Comparison of ENCODE assay signal across 29 cellular contexts in the genomic region with DNA sequence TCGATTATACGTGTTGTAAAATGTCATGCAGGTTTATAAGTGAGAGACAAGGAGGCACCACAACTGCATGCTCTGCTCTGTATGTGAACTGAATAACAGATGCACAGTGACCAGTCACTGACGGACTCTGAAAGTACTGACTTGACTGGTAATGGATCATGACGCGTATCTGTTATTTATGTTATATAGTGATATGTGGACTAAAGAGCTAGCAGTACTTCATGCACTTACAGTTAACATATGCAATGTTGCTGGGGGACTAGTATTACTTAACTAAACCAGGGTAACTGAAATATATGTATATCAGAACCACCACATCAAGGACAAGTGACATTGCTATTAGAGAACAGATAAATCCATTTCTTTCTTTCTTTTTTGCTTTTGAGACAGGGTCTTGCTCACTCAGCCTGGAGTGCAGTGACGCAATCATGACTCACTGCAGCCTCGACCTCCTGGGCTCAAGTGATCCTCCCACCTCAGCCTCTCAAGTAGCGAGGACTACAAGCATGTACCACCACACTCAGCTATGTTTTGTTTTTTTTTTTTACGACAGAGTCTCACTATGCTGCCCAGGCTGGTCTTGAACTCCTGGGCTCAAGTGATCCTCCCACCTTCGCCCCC. TPM values are rescaled to one million over a fixed set of nuclear protein-coding genes. Genes with fewer than 3 reads are reported as not detected.
DNase-seq lines count a peak whose midpoint lies in the region; ATAC-seq and TF ChIP-seq lines count a peak whose summit lies in the region.
"Had no signal": no experiment of that assay in that cellular context is flagged by ENCODE, and none has a peak within 500 bp of the region (broad histone marks: within the 10 kb centered on the region; RNA-seq: fewer than 3 reads in every experiment).

No MANE protein-coding gene starts in this region.

- H3K4me3 ChIP-seq in HEK293 (ENCODE audit: low read depth, low read length) (no peak overlapping the region), osteoblast (ENCODE audit: insufficient read depth, low read length) (no peak overlapping the region), adrenal gland (no peak overlapping the region)
- H3K4me3 ChIP-seq: body of pancreas, dorsolateral prefrontal cortex, PC-9, psoas muscle, vagina had no signal

- H3K27me3 Mint-ChIP-seq in activated T-helper 17 cell treated with anti-CD3 and anti-CD28 coated beads, Interleukin-2, amount 50 U/mL, for 72 hours = no peaks in the 10 kb centered on the region
- peaks cover 4% of the 10 kb centered on the region for H3K27me3 Mint-ChIP-seq in nephron progenitor cell (ENCODE audit: low read depth, poor library complexity)
- H3K27me3 Mint-ChIP-seq: activated CD4-positive, alpha-beta T cell treated with anti-CD3 and anti-CD28 coated beads, Interleukin-2, amount 10 ng/mL, durations not matched to agents 7 days and 5 days; naive B cell; stimulated activated naive CD8-positive, alpha-beta T cell treated with anti-CD3 and anti-CD28 coated beads, Interleukin-15, amount 100 ng/mL, for 72 hours had no signal

- DNase-seq in activated T-cell treated with anti-CD3 and anti-CD28 coated beads for 48 hours (ENCODE audit: low read depth) (peak; percentile 9), osteoblast (ENCODE audit: insufficient read length, low spot score, missing footprints) (peak; percentile 66), nephron progenitor cell (no peak), adrenal gland (no peak), NCI-H82 (lab: John Stamatoyannopoulos, UW) (no peak)
- DNase-seq in activated T-cell treated with anti-CD3 and anti-CD28 coated beads, Interleukin-2, amount 50 U/mL, for 1 hour = no peak
- DNase-seq: activated CD4-positive, alpha-beta T cell treated with anti-CD3 and anti-CD28 coated beads, Interleukin-2, amount 10 ng/mL, durations not matched to agents 7 days and 5 days; activated effector memory CD4-positive, alpha-beta T cell treated with Interleukin-2 at 50 U/mL for 16 hours; body of pancreas; CD8-positive, alpha-beta T cell; DMS153; dorsolateral prefrontal cortex; GDM1; H7; left ventricle myocardium superior; naive B cell; NCI-H2171 treated with DMSO at 0.1 percent for 48 hours; NCI-H524; NK-92 treated with Interleukin-12 subunit alpha and Interleukin-12 subunit beta, amount 100 ng/mL, for 24 hours; PC-9; psoas muscle; stimulated activated naive CD8-positive, alpha-beta T cell treated with anti-CD3 and anti-CD28 coated beads, Interleukin-15, amount 100 ng/mL, for 72 hours; T-helper 2 cell had no signal

- peaks cover 10% of the 10 kb centered on the region for H3K4me1 Mint-ChIP-seq in activated T-helper 17 cell treated with anti-CD3 and anti-CD28 coated beads, Interleukin-2, amount 50 U/mL, for 72 hours
- no peaks in the 10 kb centered on the region for H3K4me1 Mint-ChIP-seq in nephron progenitor cell
- H3K4me1 Mint-ChIP-seq: mesothelial cell of epicardium had no signal

- no peaks in the 10 kb centered on the region for H3K9me3 Mint-ChIP-seq in activated T-helper 17 cell treated with anti-CD3 and anti-CD28 coated beads, Interleukin-2, amount 50 U/mL, for 72 hours
- H3K9me3 Mint-ChIP-seq in nephron progenitor cell = no peaks in the 10 kb centered on the region
- H3K9me3 Mint-ChIP-seq: activated CD4-positive, alpha-beta T cell treated with anti-CD3 and anti-CD28 coated beads, Interleukin-2, amount 10 ng/mL, durations not matched to agents 7 days and 5 days; CD8-positive, alpha-beta T cell; mesothelial cell of epicardium; naive B cell; stimulated activated naive CD8-positive, alpha-beta T cell treated with anti-CD3 and anti-CD28 coated beads, Interleukin-15, amount 100 ng/mL, for 72 hours had no signal

- no peak overlapping the region for H3K4me2 ChIP-seq in osteoblast (ENCODE audit: insufficient read depth, low read length)
- H3K4me2 ChIP-seq: PC-9 had no signal

- H3K9me3 ChIP-seq in HEK293 (ENCODE audit: control insufficient read depth, insufficient read depth, low read depth, low read length) (no peaks in the 10 kb centered on the region), osteoblast (ENCODE audit: low read depth, low read length) (no peaks in the 10 kb centered on the region), adrenal gland (replicated peaks in 1 of 3) (no peaks in the 10 kb centered on the region)
- H3K9me3 ChIP-seq: body of pancreas, psoas muscle, vagina had no signal

- H3K4me3 Mint-ChIP-seq in activated T-helper 17 cell treated with anti-CD3 and anti-CD28 coated beads, Interleukin-2, amount 50 U/mL, for 72 hours = no peak overlapping the region
- H3K4me3 Mint-ChIP-seq in nephron progenitor cell = no peak overlapping the region
- H3K4me3 Mint-ChIP-seq: activated CD4-positive, alpha-beta T cell treated with anti-CD3 and anti-CD28 coated beads, Interleukin-2, amount 10 ng/mL, durations not matched to agents 7 days and 5 days; CD8-positive, alpha-beta T cell; mesothelial cell of epicardium; naive B cell; stimulated activated naive CD8-positive, alpha-beta T cell treated with anti-CD3 and anti-CD28 coated beads, Interleukin-15, amount 100 ng/mL, for 72 hours had no signal

- no peak for TF ChIP-seq CTCF in HEK293 (tag by site-specific recombination; IDR thresholded peaks at IDR 0.05)
- TF ChIP-seq CTCF in osteoblast (IDR thresholded peaks at IDR 0.05; ENCODE audit: extremely low read depth, low read depth, low read length) = no peak
- no peak for TF ChIP-seq CTCF in nephron progenitor cell (IDR thresholded peaks at IDR 0.05)
- no peak for TF ChIP-seq CTCF in adrenal gland (IDR thresholded peaks at IDR 0.05)

- no peak for TF ChIP-seq POLR2A in adrenal gland (IDR thresholded peaks at IDR 0.05)

- H3K36me3 Mint-ChIP-seq in activated T-helper 17 cell treated with anti-CD3 and anti-CD28 coated beads, Interleukin-2, amount 50 U/mL, for 72 hours (ENCODE audit: low read depth) = peaks cover 100% of the 10 kb centered on the region
- peaks cover 84% of the 10 kb centered on the region for H3K36me3 Mint-ChIP-seq in nephron progenitor cell (ENCODE audit: low read depth)

- no peaks in the 10 kb centered on the region for H3K79me2 ChIP-seq in osteoblast (ENCODE audit: insufficient read depth, low read length)

- no peaks in the 10 kb centered on the region for H3K4me1 ChIP-seq in HEK293 (ENCODE audit: control insufficient read depth, insufficient read depth, low read length)
- no peaks in the 10 kb centered on the region for H3K4me1 ChIP-seq in osteoblast (ENCODE audit: insufficient read depth, low read length)
- no peaks in the 10 kb centered on the region for H3K4me1 ChIP-seq in adrenal gland (replicated peaks in 1 of 2)
- H3K4me1 ChIP-seq: body of pancreas, psoas muscle, vagina had no signal

- no peak overlapping the region for H2AFZ ChIP-seq in osteoblast (ENCODE audit: low read length)
- H2AFZ ChIP-seq: PC-9 had no signal

- H3K27ac ChIP-seq in HEK293 (ENCODE audit: extremely low read depth, low read depth, low read length) = no peak overlapping the region
- H3K27ac ChIP-seq in osteoblast (ENCODE audit: low read depth, low read length) = no peak overlapping the region
- H3K27ac ChIP-seq in adrenal gland = no peak overlapping the region
- H3K27ac ChIP-seq: body of pancreas, dorsolateral prefrontal cortex, PC-9, psoas muscle, vagina had no signal

- POLR2A ChIA-PET in HEK293 (lab: Yijun Ruan, JAX) = interaction anchor here (0.9 kb wide), 1 partner anchor 30 kb away, joined by 3 read pairs; a partner anchor contains a TSS

- no peaks in the 10 kb centered on the region for H4K20me1 ChIP-seq in osteoblast (ENCODE audit: insufficient read depth, low read length)

- peak; percentile 83 for ATAC-seq in activated T-helper 17 cell treated with anti-CD3 and anti-CD28 coated beads, Interleukin-2, amount 50 U/mL, for 72 hours (replicated peaks)
- ATAC-seq: body of pancreas; CD8-positive, alpha-beta T cell; left ventricle myocardium superior; psoas muscle; Right ventricle myocardium inferior; SK-N-SH treated with all-trans-retinoic acid at 6 μM for 48 hours; stimulated activated naive CD8-positive, alpha-beta T cell treated with anti-CD3 and anti-CD28 coated beads, Interleukin-15, amount 100 ng/mL, for 72 hours had no signal

- H3K27me3 ChIP-seq in osteoblast (ENCODE audit: insufficient read depth, low read length) (no peaks in the 10 kb centered on the region), adrenal gland (no peaks in the 10 kb centered on the region)
- H3K27me3 ChIP-seq: body of pancreas, dorsolateral prefrontal cortex, vagina had no signal

- peaks cover 81 to 92% of the 10 kb centered on the region in 2 experiments for H3K36me3 ChIP-seq in HEK293 (ENCODE audit: control insufficient read depth in 2 of 2, insufficient read depth in 1 of 2, low read length in 2 of 2)
- H3K36me3 ChIP-seq in osteoblast (ENCODE audit: insufficient read depth, low read length) = peaks cover 37% of the 10 kb centered on the region
- H3K36me3 ChIP-seq in adrenal gland (replicated peaks in 1 of 2) = peaks cover 0 to 55% of the 10 kb centered on the region in 2 donors

- 89 to 92% (median 91%) methylated on average over 10 of the region's 10 CpGs for WGBS in adrenal gland, 4 donors

- peak overlapping the region; percentile 83 for H3K27ac Mint-ChIP-seq in activated T-helper 17 cell treated with anti-CD3 and anti-CD28 coated beads, Interleukin-2, amount 50 U/mL, for 72 hours
- H3K27ac Mint-ChIP-seq in nephron progenitor cell = no peak overlapping the region
- H3K27ac Mint-ChIP-seq: activated CD4-positive, alpha-beta T cell treated with anti-CD3 and anti-CD28 coated beads, Interleukin-2, amount 10 ng/mL, durations not matched to agents 7 days and 5 days; CD8-positive, alpha-beta T cell; mesothelial cell of epicardium; stimulated activated naive CD8-positive, alpha-beta T cell treated with anti-CD3 and anti-CD28 coated beads, Interleukin-15, amount 100 ng/mL, for 72 hours had no signal

- CTCF ChIA-PET in HEK293 (lab: Yijun Ruan, JAX) = interaction anchor here (0.9 to 1.9 kb wide), 3 partner anchors 52 to 124 kb away, joined by 3 to 12 read pairs (median 3); no protein-coding TSS in a partner anchor

- intact Hi-C loops in adrenal gland (cut with DNase I) = loop anchor here in 1 of 2 donors (5.0 kb wide), 1 partner anchor 126 kb away; no protein-coding TSS in a partner anchor

TF ChIP-seq in HEK293, 187 proteins besides CTCF, POLR2A, EP300 and RAD21 (continues in another document):
- TF ChIP-seq YY1 (tag by site-specific recombination; IDR thresholded peaks at IDR 0.05) (no peak), ZNF133 (tag by site-specific recombination; IDR thresholded peaks at IDR 0.05) (no peak)

RNA-seq across cellular contexts. Expression of a gene that starts 17.2 kb away (rescaled TPM):
- 10 to 100 TPM; 23.1 to 24.4 TPM for total RNA-seq in activated T-helper 17 cell treated with anti-CD3 and anti-CD28 coated beads, Interleukin-2, amount 50 U/mL, for 72 hours
- total RNA-seq in osteoblast (11.2 and 11.9 TPM in 2 replicates), adrenal gland (10 to 100 TPM in 3 of 8 donors, 1 to 10 TPM in 5; 4.3 to 13.2 (median 9.0) TPM)
- 10 to 100 TPM in 1 of 3 donors, 1 to 10 TPM in 2; 6.3 to 14.8 (median 8.4) TPM for polyA plus RNA-seq in adrenal gland

RNA-seq across cellular contexts. Expression of a gene that starts 29.8 kb away (rescaled TPM):
- total RNA-seq in activated T-helper 17 cell treated with anti-CD3 and anti-CD28 coated beads, Interleukin-2, amount 50 U/mL, for 72 hours = 100 to 1,000 TPM; 121 to 285 TPM
- 46.9 and 49.9 TPM in 2 replicates for total RNA-seq in osteoblast
- 10 to 100 TPM; 36.8 to 82.4 (median 59.1) TPM for total RNA-seq in adrenal gland
- 10 to 100 TPM; 12.6 to 56.6 (median 23.6) TPM for polyA plus RNA-seq in adrenal gland

RNA-seq across cellular contexts. Expression of a gene that starts 34.3 kb away (rescaled TPM):
- total RNA-seq in activated T-helper 17 cell treated with anti-CD3 and anti-CD28 coated beads, Interleukin-2, amount 50 U/mL, for 72 hours = 10 to 100 TPM; 22.8 to 31.9 TPM
- 73.8 and 79.9 TPM in 2 replicates for total RNA-seq in osteoblast
- total RNA-seq in adrenal gland = 100 to 1,000 TPM; 194 to 328 (median 229) TPM
- 100 to 1,000 TPM; 206 to 408 (median 334) TPM for polyA plus RNA-seq in adrenal gland

Comparison
In these comparisons a context has a peak if more than half of its experiments do, and no peak if none do; other contexts are left out.
1. DNase-seq: peak in activated T-cell treated with anti-CD3 and anti-CD28 coated beads for 48 hours (single experiment) and osteoblast (single experiment); none in activated T-cell treated with anti-CD3 and anti-CD28 coated beads, Interleukin-2, amount 50 U/mL, for 1 hour (single experiment), nephron progenitor cell (single experiment), adrenal gland (0 of 7) and NCI-H82 (single experiment).